7 cellular contexts compared by ENCODE assay signal in genomic region chr11:10298342-10298741, GRCh38. TPM values are rescaled to one million over a fixed set of nuclear protein-coding genes. Genes with fewer than 3 reads are reported as not detected.
DNase-seq lines count a peak whose midpoint lies in the region; ATAC-seq and TF ChIP-seq lines count a peak whose summit lies in the region.

No MANE protein-coding gene starts in this region.

- CTCF ChIA-PET in activated CD4-positive, alpha-beta T cell treated with anti-CD3 and anti-CD28 coated beads, Interleukin-2, amount 10 ng/mL, durations not matched to agents 7 days and 5 days (lab: Charles Lee) = interaction anchor here (0.8 to 4.6 kb wide), 4 partner anchors 10 to 540 kb away, joined by 3 to 22 read pairs (median 4); no protein-coding TSS in a partner anchor

- no peaks in the 10 kb centered on the region for H3K9me3 ChIP-seq in lower lobe of right lung
- no peaks in the 10 kb centered on the region for H3K9me3 ChIP-seq in ascending aorta

- H3K4me3 ChIP-seq in lower lobe of right lung = no peak overlapping the region
- no peak overlapping the region for H3K4me3 ChIP-seq in ascending aorta

- peak; percentile 29 for DNase-seq in HuH-7 (ENCODE audit: low spot score)
- DNase-seq in activated CD4-positive, alpha-beta T cell treated with anti-CD3 and anti-CD28 coated beads, Interleukin-2, amount 10 ng/mL, durations not matched to agents 7 days and 5 days = peak; percentile 77
- DNase-seq in lower lobe of right lung = no peak
- no peak for DNase-seq in ascending aorta (ENCODE audit: low spot score in 2 of 2)
- DNase-seq in NCI-H524 (lab: John Stamatoyannopoulos, UW) = no peak

- H3K4me3 Mint-ChIP-seq in activated CD4-positive, alpha-beta T cell treated with anti-CD3 and anti-CD28 coated beads, Interleukin-2, amount 10 ng/mL, durations not matched to agents 7 days and 5 days = no peak overlapping the region

- POLR2A ChIA-PET in activated CD4-positive, alpha-beta T cell treated with anti-CD3 and anti-CD28 coated beads, Interleukin-2, amount 10 ng/mL, durations not matched to agents 7 days and 5 days (lab: Charles Lee) = no interaction called here

- intact Hi-C loops in lower lobe of right lung (cut with DNase I) (no loop called here), ascending aorta (cut with DNase I) (no loop called here)

- no peak overlapping the region for H3K27ac ChIP-seq in lower lobe of right lung
- no peak overlapping the region for H3K27ac ChIP-seq in ascending aorta

- ATAC-seq in GM18502 (IDR thresholded peaks at IDR 0.05; ENCODE audit: poor library complexity, unreplicated experiment) (peak; percentile 95), GM21723 (IDR thresholded peaks at IDR 0.05; ENCODE audit: unreplicated experiment) (peak; percentile 82), lower lobe of right lung (peak; percentile 43 to 50)

- H3K4me1 ChIP-seq in lower lobe of right lung (peaks cover 37% of the 10 kb centered on the region), ascending aorta (peaks cover 0 to 6% of the 10 kb centered on the region in 2 donors)

- peaks cover 31% of the 10 kb centered on the region for H3K4me1 Mint-ChIP-seq in activated CD4-positive, alpha-beta T cell treated with anti-CD3 and anti-CD28 coated beads, Interleukin-2, amount 10 ng/mL, durations not matched to agents 7 days and 5 days

- no peaks in the 10 kb centered on the region for H3K9me3 Mint-ChIP-seq in activated CD4-positive, alpha-beta T cell treated with anti-CD3 and anti-CD28 coated beads, Interleukin-2, amount 10 ng/mL, durations not matched to agents 7 days and 5 days

- TF ChIP-seq CTCF in lower lobe of right lung (IDR thresholded peaks at IDR 0.05) = peak; percentile 16
- TF ChIP-seq CTCF in ascending aorta (IDR thresholded peaks at IDR 0.05) = no peak

- H3K27ac Mint-ChIP-seq in activated CD4-positive, alpha-beta T cell treated with anti-CD3 and anti-CD28 coated beads, Interleukin-2, amount 10 ng/mL, durations not matched to agents 7 days and 5 days = no peak overlapping the region

- H3K27me3 ChIP-seq in lower lobe of right lung (ENCODE audit: low read depth) (peaks cover 4% of the 10 kb centered on the region), ascending aorta (no peaks in the 10 kb centered on the region)

- H3K36me3 Mint-ChIP-seq in activated CD4-positive, alpha-beta T cell treated with anti-CD3 and anti-CD28 coated beads, Interleukin-2, amount 10 ng/mL, durations not matched to agents 7 days and 5 days (ENCODE audit: low read depth) = peaks cover 2% of the 10 kb centered on the region

- H3K27me3 Mint-ChIP-seq in activated CD4-positive, alpha-beta T cell treated with anti-CD3 and anti-CD28 coated beads, Interleukin-2, amount 10 ng/mL, durations not matched to agents 7 days and 5 days = peaks cover 66% of the 10 kb centered on the region

- H3K36me3 ChIP-seq in lower lobe of right lung (no peaks in the 10 kb centered on the region), ascending aorta (no peaks in the 10 kb centered on the region)

RNA-seq across cellular contexts. Expression of gene SBF2, which starts 4.3 kb away (rescaled TPM):
- 1 to 10 TPM; 3.2 to 3.7 TPM for total RNA-seq in activated CD4-positive, alpha-beta T cell treated with anti-CD3 and anti-CD28 coated beads, Interleukin-2, amount 10 ng/mL, durations not matched to agents 7 days and 5 days
- total RNA-seq in lower lobe of right lung (41.3 TPM), ascending aorta (34.5 TPM)

RNA-seq across cellular contexts. Expression of gene ADM, which starts 6.5 kb away (rescaled TPM):
- total RNA-seq in activated CD4-positive, alpha-beta T cell treated with anti-CD3 and anti-CD28 coated beads, Interleukin-2, amount 10 ng/mL, durations not matched to agents 7 days and 5 days = under 1 TPM; 0.27 to 0.92 TPM
- total RNA-seq in lower lobe of right lung (19.5 TPM), ascending aorta (56.8 TPM)

Comparison
In these comparisons a context has a peak if more than half of its experiments do, and no peak if none do; other contexts are left out.
1. DNase-seq: peak in HuH-7 (single experiment) and activated CD4-positive, alpha-beta T cell treated with anti-CD3 and anti-CD28 coated beads, Interleukin-2, amount 10 ng/mL, durations not matched to agents 7 days and 5 days (single experiment); none in lower lobe of right lung (single experiment), ascending aorta (0 of 2) and NCI-H524 (0 of 2).
2. RNA of gene ADM, which starts 6.5 kb away (total RNA-seq): 56.8 TPM in ascending aorta (single experiment) and 19.5 TPM in lower lobe of right lung (single experiment); 0.27 to 0.92 TPM in activated CD4-positive, alpha-beta T cell treated with anti-CD3 and anti-CD28 coated beads, Interleukin-2, amount 10 ng/mL, durations not matched to agents 7 days and 5 days; every median in the first group is over 10 times any median in the second.
3. Peak in every context shown above with its lines, with median percentiles within 50 percentile points of each other: ATAC-seq.